17 cellular contexts compared by ENCODE assay signal in genomic region chr5:88551724-88552345, GRCh38.
DNase-seq lines count a peak whose midpoint lies in the region; ATAC-seq and TF ChIP-seq lines count a peak whose summit lies in the region.
"Had no signal": no experiment of that assay in that cellular context is flagged by ENCODE, and none has a peak within 500 bp of the region (broad histone marks: within the 10 kb centered on the region; RNA-seq: fewer than 3 reads in every experiment).

No MANE protein-coding gene starts in this region.

- ATAC-seq in activated CD4-positive, alpha-beta T cell treated with anti-CD3 and anti-CD28 coated beads for 36 hours: no peak

- POLR2A ChIA-PET in activated CD4-positive, alpha-beta T cell treated with anti-CD3 and anti-CD28 coated beads for 36 hours (lab: Charles Lee): no interaction called here

- CTCF ChIA-PET in activated CD4-positive, alpha-beta T cell treated with anti-CD3 and anti-CD28 coated beads for 36 hours (lab: Charles Lee): interaction anchor here (0.5 kb wide), 1 partner anchor 9 kb away, joined by 3 read pairs; no protein-coding TSS in a partner anchor

- H3K27me3 Mint-ChIP-seq in brain: no peaks in the 10 kb centered on the region
- peaks cover 3% of the 10 kb centered on the region for H3K27me3 Mint-ChIP-seq in activated CD4-positive, alpha-beta T cell treated with anti-CD3 and anti-CD28 coated beads for 36 hours

- no peaks in the 10 kb centered on the region for H3K36me3 Mint-ChIP-seq in brain
- H3K36me3 Mint-ChIP-seq in activated CD4-positive, alpha-beta T cell treated with anti-CD3 and anti-CD28 coated beads for 36 hours (ENCODE audit: low read depth): no peaks in the 10 kb centered on the region

- intact Hi-C loops in activated CD4-positive, alpha-beta T cell treated with anti-CD3 and anti-CD28 coated beads for 36 hours (cut with DNase I, micrococcal nuclease): no loop called here

- TF ChIP-seq CTCF in brain (conservative IDR thresholded peaks at IDR 0.05): no peak

- no peaks in the 10 kb centered on the region for H3K9me3 Mint-ChIP-seq in brain
- H3K9me3 Mint-ChIP-seq in activated CD4-positive, alpha-beta T cell treated with anti-CD3 and anti-CD28 coated beads for 36 hours (ENCODE audit: low read depth): no peaks in the 10 kb centered on the region
- H3K9me3 Mint-ChIP-seq: activated CD4-positive, alpha-beta T cell treated with anti-CD3 and anti-CD28 coated beads, Interleukin-2, amount 10 ng/mL, durations not matched to agents 24 days and 14 days had no signal

- H3K27ac Mint-ChIP-seq in brain: peak overlapping the region; percentile 80 to 96 (median 95)
- no peak overlapping the region for H3K27ac Mint-ChIP-seq in activated CD4-positive, alpha-beta T cell treated with anti-CD3 and anti-CD28 coated beads for 36 hours
- H3K27ac Mint-ChIP-seq: activated CD4-positive, alpha-beta T cell treated with anti-CD3 and anti-CD28 coated beads, Interleukin-2, amount 10 ng/mL, durations not matched to agents 24 days and 14 days had no signal

- peak overlapping the region; percentile 61 to 82 (median 75) for H3K4me3 Mint-ChIP-seq in brain
- H3K4me3 Mint-ChIP-seq in activated CD4-positive, alpha-beta T cell treated with anti-CD3 and anti-CD28 coated beads for 36 hours: no peak overlapping the region
- H3K4me3 Mint-ChIP-seq: activated CD4-positive, alpha-beta T cell treated with anti-CD3 and anti-CD28 coated beads, Interleukin-2, amount 10 ng/mL, durations not matched to agents 24 days and 14 days had no signal

- peaks cover 93% of the 10 kb centered on the region for H3K4me1 Mint-ChIP-seq in brain
- peaks cover 3% of the 10 kb centered on the region for H3K4me1 Mint-ChIP-seq in activated CD4-positive, alpha-beta T cell treated with anti-CD3 and anti-CD28 coated beads for 36 hours
- H3K4me1 Mint-ChIP-seq: activated CD4-positive, alpha-beta T cell treated with anti-CD3 and anti-CD28 coated beads, Interleukin-2, amount 10 ng/mL, durations not matched to agents 24 days and 14 days had no signal

- DNase-seq in NCI-H1048 (lab: John Stamatoyannopoulos, UW): peak; percentile 54
- peak; percentile 83 for DNase-seq in islet precursor cell
- peak; percentile 75 for DNase-seq in putamen (ENCODE audit: low spot score)
- DNase-seq in GM19238 (ENCODE audit: insufficient read length, low spot score): no peak
- DNase-seq in KG1 (lab: John Stamatoyannopoulos, UW): no peak
- no peak for DNase-seq in SHP77 (lab: John Stamatoyannopoulos, UW)
- DNase-seq in activated CD4-positive, alpha-beta T cell treated with anti-CD3 and anti-CD28 coated beads for 36 hours: no peak
- DNase-seq: activated CD4-positive, alpha-beta T cell treated with anti-CD3 and anti-CD28 coated beads, Interleukin-2, amount 10 ng/mL, durations not matched to agents 24 days and 14 days; activated CD8-positive, alpha-beta memory T cell treated with anti-CD3 and anti-CD28 coated beads, Interleukin-2, amount 50 U/mL, for 48 hours; AML-193; cortex of kidney; GF-D8; NCI-H187 treated with DMSO at 0.1 percent for 48 hours; NCI-H524; ovary; tibial artery had no signal

Comparison
In these comparisons a context has a peak if more than half of its experiments do, and no peak if none do; other contexts are left out.
1. DNase-seq: peak in NCI-H1048 (single experiment), islet precursor cell (single experiment) and putamen (single experiment); none in GM19238 (single experiment), KG1 (single experiment), SHP77 (0 of 2) and activated CD4-positive, alpha-beta T cell treated with anti-CD3 and anti-CD28 coated beads for 36 hours (single experiment).